8 cellular contexts compared by ENCODE assay signal in the genomic region with DNA sequence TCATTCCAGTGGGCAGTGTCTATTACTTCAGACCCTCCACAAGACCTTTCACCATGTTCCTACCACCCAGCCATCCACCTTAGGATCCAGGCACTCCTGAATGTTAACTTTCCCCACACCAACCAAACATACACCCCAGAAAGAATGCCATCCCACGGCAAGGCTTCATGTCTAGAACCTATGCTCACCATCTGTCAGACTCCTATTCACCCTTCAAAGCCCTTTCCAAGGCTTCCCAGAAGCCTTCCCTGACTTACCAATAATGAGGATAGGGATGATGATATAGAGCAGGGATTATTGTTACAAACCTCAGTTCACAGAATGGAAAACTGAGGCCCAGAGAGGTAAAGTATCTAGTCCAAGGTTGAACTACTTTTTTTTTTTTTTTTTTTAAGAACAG.
"Had no signal": no experiment of that assay in that cellular context is flagged by ENCODE, and none has a peak within 500 bp of the region (broad histone marks: within the 10 kb centered on the region; RNA-seq: fewer than 3 reads in every experiment).

No MANE protein-coding gene starts in this region.

- H3K4me3 Mint-ChIP-seq: H9 had no signal

- H3K27ac Mint-ChIP-seq: H9 had no signal

- H3K27ac ChIP-seq: GM23248 had no signal

- FAIRE-seq: H54, HTR-8/SVneo, K562 had no signal

- H3K9ac ChIP-seq: GM23248 had no signal

- ATAC-seq: K562 had no signal

- H3K4me3 ChIP-seq: GM23248, K562 had no signal

- H2AFZ ChIP-seq: GM23248 had no signal

- H3K9me3 Mint-ChIP-seq: H9 had no signal

- DNase-seq: GM23248, GOT3, H9, HCEC 1CT, IMR-90 had no signal
